22 cellular contexts compared by ENCODE assay signal in genomic region chr10:75140246-75140645, GRCh38. TPM values are rescaled to one million over a fixed set of nuclear protein-coding genes. Genes with fewer than 3 reads are reported as not detected.
DNase-seq lines count a peak whose midpoint lies in the region; ATAC-seq, FAIRE-seq and TF ChIP-seq lines count a peak whose summit lies in the region.
"Had no signal": no experiment of that assay in that cellular context is flagged by ENCODE, and none has a peak within 500 bp of the region (broad histone marks: within the 10 kb centered on the region; RNA-seq: fewer than 3 reads in every experiment).

No MANE protein-coding gene starts in this region.

- RAD21 ChIA-PET in HCT116 (lab: Charles Lee; ENCODE audit: low non-redundant PET in 1 of 2, low total read pairs in 2 of 2, uncharacterized antibody in 2 of 2, unreplicated experiment in 2 of 2), result no interaction called here

- H3K4me3 ChIP-seq in HCT116 (replicated peaks in 1 of 2; ENCODE audit: low read depth in 1 of 2, low read length in 2 of 2), result no peak overlapping the region
- H3K4me3 ChIP-seq in K562, result no peak overlapping the region
- H3K4me3 ChIP-seq in mesendoderm (ENCODE audit: low read length), result no peak overlapping the region
- no peak overlapping the region for H3K4me3 ChIP-seq in kidney (ENCODE audit: low read length in 2 of 2)
- H3K4me3 ChIP-seq: SJSA1 had no signal

- intact Hi-C loops in HCT116 (cut with micrococcal nuclease) (no loop called here), K562 (cut with micrococcal nuclease) (no loop called here), kidney (cut with DNase I) (no loop called here)

- CTCF ChIA-PET in HCT116 (lab: Charles Lee) (no interaction called here), K562 (lab: Yijun Ruan, JAX; ENCODE audit: low intra/inter-chr PET ratio) (no interaction called here)

- no peak overlapping the region for H2AK5ac ChIP-seq in mesendoderm (ENCODE audit: low read length)

- H3K9ac ChIP-seq in HCT116 (ENCODE audit: low read length) (no peak overlapping the region), K562 (ENCODE audit: insufficient read depth in 1 of 2, low read depth in 2 of 2, low read length in 2 of 2) (no peak overlapping the region), mesendoderm (ENCODE audit: low read length) (no peak overlapping the region), kidney (ENCODE audit: low read length in 2 of 2) (no peak overlapping the region)

- POLR2A ChIA-PET in HCT116 (lab: Charles Lee), result no interaction called here
- POLR2A ChIA-PET in K562 (lab: Yijun Ruan, JAX), result interaction anchor here (0.7 to 0.9 kb wide), 2 partner anchors 11 to 92 kb away, joined by 4 read pairs; no protein-coding TSS in a partner anchor

- no peaks in the 10 kb centered on the region for H3K9me1 ChIP-seq in K562 (ENCODE audit: control insufficient read depth, insufficient read depth, low read length)

- 0 out of 2 replicates have a peak overlapping the region, but pooled peaks have one; percentile 0 for H3K4me2 ChIP-seq in HCT116 (ENCODE audit: low read length)
- no peak overlapping the region for H3K4me2 ChIP-seq in K562 (ENCODE audit: insufficient read depth, low read length)
- H3K4me2 ChIP-seq in mesendoderm (ENCODE audit: low read length), result no peak overlapping the region

- 63% methylated on average over 4 of the region's 4 CpGs for WGBS in K562 (ENCODE audit: insufficient coverage, low coverage, missing lambda C conversion rate)
- no CpG with 5 or more reads among the region's 4 CpGs for WGBS in mesendoderm (ENCODE audit: extremely low coverage, insufficient coverage, low lambda C conversion rate)

- no peak overlapping the region for H2BK120ac ChIP-seq in mesendoderm (ENCODE audit: low read depth, low read length)

- no peaks in the 10 kb centered on the region for H3K9me2 ChIP-seq in HCT116 (ENCODE audit: insufficient read depth)

- no peak for TF ChIP-seq RAD21 in HCT116 (IDR thresholded peaks at IDR 0.05; ENCODE audit: low read depth)
- no peak for TF ChIP-seq RAD21 in K562 (CRISPR knock-in tag; conservative IDR thresholded peaks at IDR 0.05 in 1 of 2, IDR thresholded peaks at IDR 0.05 in 1 of 2)

- DNase-seq in D341Med (ENCODE audit: low spot score) (peak; percentile 40), HCT116 (ENCODE audit: low read depth, low spot score) (no peak), K562 (ENCODE audit: extremely low read depth in 1 of 4, low spot score in 3 of 4) (no peak), mesendoderm (peak; percentile 50), DMS153 treated with DMSO at 0.1 percent for 48 hours (lab: John Stamatoyannopoulos, UW; ENCODE audit: unreplicated experiment) (no peak), kidney (no peak), NCI-H526 treated with DMSO at 0.1 percent for 48 hours (lab: John Stamatoyannopoulos, UW) (no peak)
- DNase-seq: C1 segment of cervical spinal cord; CD8-positive, alpha-beta T cell; DMS153; GOT3; HCEC 1CT; NCI-H1048; NCI-H1417; NCI-H1694; NCI-H2029 treated with DMSO at 0.1 percent for 48 hours; NCI-H2227 treated with DMSO at 0.1 percent for 48 hours; NCI-H510A; PC-3 had no signal

- H3K27ac ChIP-seq in HCT116 (ENCODE audit: low read depth, low read length), result no peak overlapping the region
- H3K27ac ChIP-seq in K562 (ENCODE audit: extremely low read depth, low read depth, low read length), result no peak overlapping the region
- H3K27ac ChIP-seq in mesendoderm (ENCODE audit: low read depth, low read length), result no peak overlapping the region
- no peak overlapping the region for H3K27ac ChIP-seq in kidney (ENCODE audit: low read depth in 2 of 2, low read length in 2 of 2)
- H3K27ac ChIP-seq: SJSA1 had no signal

- H3K4ac ChIP-seq in mesendoderm (ENCODE audit: low read depth, low read length), result no peak overlapping the region

- H3K23ac ChIP-seq in mesendoderm (ENCODE audit: low read length), result no peak overlapping the region

- TF ChIP-seq POLR2A in HCT116 (IDR thresholded peaks at IDR 0.05; ENCODE audit: borderline replicate concordance, extremely low read depth, insufficient read depth, insufficient read length), result no peak
- TF ChIP-seq POLR2A in K562 (conservative IDR thresholded peaks at IDR 0.05), result no peak

- no peak for ATAC-seq in HCT116
- no peak for ATAC-seq in K562
- ATAC-seq: CD8-positive, alpha-beta T cell; PC-3; Right ventricle myocardium inferior had no signal

- FAIRE-seq in K562 (lab: Jason Lieb, UNC) (no peak), kidney (lab: Jason Lieb, UNC) (no peak)
- FAIRE-seq: GM18507 had no signal

- TF ChIP-seq CTCF in HCT116 (IDR thresholded peaks at IDR 0.05 in 2 of 3, conservative IDR thresholded peaks at IDR 0.05 in 1 of 3; ENCODE audit: borderline replicate concordance in 1 of 3, insufficient read depth in 1 of 3, low read depth in 2 of 3, low read length in 2 of 3) (no peak), K562 (IDR thresholded peaks at IDR 0.05 in 2 of 3, conservative IDR thresholded peaks at IDR 0.05 in 1 of 3; ENCODE audit: insufficient read depth in 2 of 3, low read depth in 1 of 3, low read length in 3 of 3) (no peak), kidney (IDR thresholded peaks at IDR 0.05; ENCODE audit: borderline replicate concordance, extremely low read depth, insufficient read depth) (no peak)

- no peak overlapping the region for H3K56ac ChIP-seq in mesendoderm (ENCODE audit: low read length)

- H3K79me1 ChIP-seq in mesendoderm (ENCODE audit: low read length), result peaks cover 4% of the 10 kb centered on the region

- in situ Hi-C loops in K562 (cut with MboI), result no loop called here

- BruUV-seq in HCT116 (replicated peaks; lab: Mats Ljungman, UMichigan), result no TSS peak
- BruUV-seq in K562 (replicated peaks; lab: Mats Ljungman, UMichigan), result no TSS peak

- H3K79me2 ChIP-seq in HCT116 (ENCODE audit: insufficient read depth, low read length) (peaks cover 55% of the 10 kb centered on the region), K562 (ENCODE audit: control insufficient read depth, insufficient read depth, low read length) (peaks cover 15% of the 10 kb centered on the region; the same call in 2 of the 3 replicates), mesendoderm (ENCODE audit: control insufficient read depth, insufficient read depth, low read length) (peaks cover 2% of the 10 kb centered on the region)

- H4K8ac ChIP-seq in mesendoderm (ENCODE audit: low read depth, low read length), result no peak overlapping the region

- H2AFZ ChIP-seq in HCT116 (ENCODE audit: low read depth, low read length, poor library complexity, severe bottlenecking), result no peak overlapping the region
- no peak overlapping the region for H2AFZ ChIP-seq in K562 (ENCODE audit: low read depth, low read length)

- no peak overlapping the region for H2BK5ac ChIP-seq in mesendoderm (ENCODE audit: low read length)

- no peak for TF ChIP-seq EP300 in K562 (IDR thresholded peaks at IDR 0.05; ENCODE audit: low read length)

- H3K18ac ChIP-seq in mesendoderm (ENCODE audit: low read length), result no peak overlapping the region

- H3K27me3 ChIP-seq in HCT116 (ENCODE audit: insufficient read depth, low read length) (no peaks in the 10 kb centered on the region), K562 (ENCODE audit: control insufficient read depth in 2 of 2, insufficient read depth in 2 of 2, low read length in 2 of 2) (no peaks in the 10 kb centered on the region), mesendoderm (ENCODE audit: insufficient read depth, low read length, poor library complexity) (no peaks in the 10 kb centered on the region)
- H3K27me3 ChIP-seq: SJSA1 had no signal

- peaks cover 39 to 58% of the 10 kb centered on the region in 2 experiments for H3K4me1 ChIP-seq in HCT116 (ENCODE audit: control insufficient read depth in 1 of 2, insufficient read depth in 2 of 2, low read length in 2 of 2)
- peaks cover 17 to 21% of the 10 kb centered on the region in 2 experiments for H3K4me1 ChIP-seq in K562 (replicated peaks in 1 of 2; ENCODE audit: control insufficient read depth in 2 of 2, insufficient read depth in 2 of 2, low read length in 2 of 2)
- H3K4me1 ChIP-seq in mesendoderm (ENCODE audit: control insufficient read depth, low read depth, low read length), result peaks cover 3% of the 10 kb centered on the region
- peaks cover 2 to 17% of the 10 kb centered on the region in 2 donors for H3K4me1 ChIP-seq in kidney (ENCODE audit: control insufficient read depth in 1 of 2, insufficient read depth in 1 of 2, low read depth in 1 of 2, low read length in 2 of 2)

- no peak overlapping the region for H4K5ac ChIP-seq in mesendoderm (ENCODE audit: low read length)

- no peaks in the 10 kb centered on the region for H3K36me3 ChIP-seq in HCT116 (ENCODE audit: control insufficient read depth in 1 of 2, insufficient read depth in 2 of 2, low read length in 2 of 2)
- no peaks in the 10 kb centered on the region for H3K36me3 ChIP-seq in K562 (ENCODE audit: control insufficient read depth, insufficient read depth, low read length)
- H3K36me3 ChIP-seq in mesendoderm (ENCODE audit: control insufficient read depth, insufficient read depth, low read length), result no peaks in the 10 kb centered on the region
- no peaks in the 10 kb centered on the region for H3K36me3 ChIP-seq in kidney (ENCODE audit: control insufficient read depth in 1 of 2, insufficient read depth in 2 of 2, low read length in 2 of 2)
- H3K36me3 ChIP-seq: SJSA1 had no signal

- H4K20me1 ChIP-seq in HCT116 (ENCODE audit: insufficient read depth) (no peaks in the 10 kb centered on the region; the same call in 1 of the 2 replicates), K562 (replicated peaks; ENCODE audit: control insufficient read depth, insufficient read depth, low read length) (peaks cover 6% of the 10 kb centered on the region; the same call in 1 of the 2 replicates)

- no peak overlapping the region for H2BK15ac ChIP-seq in mesendoderm (replicated peaks; ENCODE audit: low read depth)

- H3K9me3 ChIP-seq in HCT116 (ENCODE audit: control insufficient read depth in 1 of 2, insufficient read depth in 1 of 2, low read depth in 1 of 2, low read length in 2 of 2) (no peaks in the 10 kb centered on the region), K562 (replicated peaks; ENCODE audit: control insufficient read depth, insufficient read depth, low read depth, low read length) (no peaks in the 10 kb centered on the region), kidney (ENCODE audit: control insufficient read depth in 1 of 2, low read length in 2 of 2) (no peaks in the 10 kb centered on the region)
- H3K9me3 ChIP-seq: SJSA1 had no signal

RNA-seq across cellular contexts. Expression of gene SAMD8, which starts 28.8 kb away (rescaled TPM):
- total RNA-seq in HCT116 (2021; ENCODE audit: unreplicated experiment) (23.6 TPM), K562 (2014; rRNA removed) (4.6 and 6.2 TPM in 2 replicates), K562 (2014; rRNA removed; fragmentation: Illumina TruSeq; extraction: Trizol) (8.8 and 10.5 TPM in 2 replicates), K562 (2015; rRNA removed; fragmentation: Illumina TruSeq; extraction: Trizol) (7.9 and 8.2 TPM in 2 replicates), K562 (2021) (7.2 and 7.6 TPM in 2 replicates), kidney (20.5 TPM)
- polyA plus RNA-seq in HCT116 (2012), result 6.7 and 8.6 TPM in 2 replicates
- 32.4 and 44.3 TPM in 2 replicates for total RNA-seq in K562 (2011; cell fraction: chromatin; rRNA removed; ENCODE audit: low replicate concordance)
- 9.3 and 10.0 TPM in 2 replicates for total RNA-seq in K562 (2011; cell fraction: nucleolus; rRNA removed)
- 15.6 and 26.2 TPM in 2 replicates for total RNA-seq in K562 (2011; cell fraction: nucleoplasm; rRNA removed)
- polyA plus RNA-seq in K562 (2011; rRNA removed) (16.1 and 16.7 TPM in 2 replicates), K562 (2014; fragmentation: Illumina TruSeq; extraction: Trizol) (5.4 and 6.2 TPM in 2 replicates), K562 (2014; fragmentation: Nextera tagmentation; extraction: Ambion mirVana) (1 to 10 TPM; 2.7 to 2.8 TPM), K562 (2014; rRNA removed) (5.5 and 5.7 TPM in 2 replicates), kidney (ENCODE audit: insufficient read depth, low read depth, low replicate concordance) (5.3 TPM)
- polyA plus RNA-seq in K562 (2011; cell fraction: cytosol; rRNA removed), result 7.1 and 15.1 TPM in 2 replicates
- 5.7 and 7.9 TPM in 2 replicates for polyA plus RNA-seq in K562 (2011; cell fraction: nucleus; rRNA removed)
- 3.2 and 5.0 TPM in 2 replicates for polyA plus RNA-seq in K562 (2012)
- polyA minus RNA-seq in K562 (2011; rRNA and poly(A)+ RNA removed), result 28.0 and 29.4 TPM in 2 replicates
- 6.9 and 9.4 TPM in 2 replicates for polyA minus RNA-seq in K562 (2011; cell fraction: cytosol; rRNA and poly(A)+ RNA removed)
- 3.5 and 9.0 TPM in 2 replicates for polyA minus RNA-seq in K562 (2011; cell fraction: nucleus; rRNA and poly(A)+ RNA removed)
- polyA plus RNA-seq in mesendoderm (2013, experiment 1 of 2), result 7.3 TPM
- polyA plus RNA-seq in mesendoderm (2013, experiment 2 of 2), result 7.9 TPM

Comparison
In these comparisons a context has a peak if more than half of its experiments do, and no peak if none do; other contexts are left out.
1. DNase-seq: peak in D341Med (single experiment) and mesendoderm (single experiment); none in HCT116 (single experiment), K562 (0 of 4), DMS153 treated with DMSO at 0.1 percent for 48 hours (single experiment), kidney (single experiment) and NCI-H526 treated with DMSO at 0.1 percent for 48 hours (single experiment).